Comparison of ENCODE assay signal across 20 cellular contexts in the genomic region with DNA sequence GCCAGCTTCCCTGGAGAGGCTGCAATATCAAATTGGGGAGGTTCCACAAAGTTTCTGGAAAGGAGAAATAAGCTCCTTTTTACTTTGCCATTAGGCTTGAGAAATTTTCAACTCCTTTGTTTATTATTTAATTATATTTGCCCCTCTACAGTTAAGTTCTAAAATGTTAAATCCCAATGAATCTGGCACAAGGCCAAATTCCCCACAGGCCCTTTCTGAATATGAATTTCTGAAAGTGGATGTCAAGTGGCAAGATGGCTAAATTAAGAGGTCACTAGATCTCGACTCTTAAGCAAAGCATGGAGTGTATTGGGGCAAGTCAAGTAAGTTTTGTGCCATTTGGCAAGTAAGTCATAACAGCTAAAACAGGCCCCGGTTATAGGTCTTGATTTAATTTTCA.
DNase-seq lines count a peak whose midpoint lies in the region; ATAC-seq, FAIRE-seq and TF ChIP-seq lines count a peak whose summit lies in the region.
"Had no signal": no experiment of that assay in that cellular context is flagged by ENCODE, and none has a peak within 500 bp of the region (broad histone marks: within the 10 kb centered on the region; RNA-seq: fewer than 3 reads in every experiment).

No MANE protein-coding gene starts in this region.

- no peak overlapping the region for H3K4me3 Mint-ChIP-seq in natural killer cell
- H3K4me3 Mint-ChIP-seq: B cell; CD14-positive monocyte; CD8-positive, alpha-beta T cell; GM23338 had no signal

- TF ChIP-seq EP300 in K562 (IDR thresholded peaks at IDR 0.05; ENCODE audit: low read length), result no peak

- POLR2A ChIA-PET in K562 (lab: Yijun Ruan, JAX), result interaction anchor here (0.6 to 1.7 kb wide), 2 partner anchors 13 to 173 kb away, joined by 3 to 4 read pairs; no protein-coding TSS in a partner anchor

- H3K79me2 ChIP-seq in K562 (ENCODE audit: control insufficient read depth, insufficient read depth, low read length) (0 out of 3 replicates have a peak, but pooled peaks cover 4% of the 10 kb centered on the region), mesendoderm (ENCODE audit: control insufficient read depth, insufficient read depth, low read length) (no peaks in the 10 kb centered on the region)

- no peak overlapping the region for H4K5ac ChIP-seq in mesendoderm (ENCODE audit: low read length)

- no peak overlapping the region for H2AK5ac ChIP-seq in mesendoderm (ENCODE audit: low read length)

- 78% methylated on average over 2 of the region's 2 CpGs for WGBS in K562 (ENCODE audit: insufficient coverage, low coverage, missing lambda C conversion rate)
- WGBS in mesendoderm (ENCODE audit: extremely low coverage, insufficient coverage, low lambda C conversion rate), result no CpG with 5 or more reads among the region's 2 CpGs

- H3K4me2 ChIP-seq in BLaER1 (peak overlapping the region; percentile 74), K562 (ENCODE audit: insufficient read depth, low read length) (no peak overlapping the region), mesendoderm (ENCODE audit: low read length) (no peak overlapping the region)
- H3K4me2 ChIP-seq: GM23338 had no signal

- DNase-seq in NCI-H1105 treated with DMSO at 0.1 percent for 48 hours (lab: John Stamatoyannopoulos, UW) (peak; percentile 1), NCI-H1105 (lab: John Stamatoyannopoulos, UW) (no peak), HL-60 (ENCODE audit: low read depth in 1 of 2, low spot score in 1 of 2) (no peak), K562 (ENCODE audit: extremely low read depth in 1 of 4, low spot score in 3 of 4) (no peak), natural killer cell (no peak), mesendoderm (no peak), AG08396 (ENCODE audit: low spot score) (no peak)
- DNase-seq: 8988T; ACHN; Caco-2; CD8-positive, alpha-beta T cell; H7; KG1 had no signal

- ATAC-seq in K562, result no peak
- no peak for ATAC-seq in natural killer cell
- ATAC-seq: CD8-positive, alpha-beta T cell; GM23338 had no signal

- in situ Hi-C loops in K562 (cut with MboI), result no loop called here

- H3K4me1 Mint-ChIP-seq in natural killer cell, result peaks cover 9 to 10% of the 10 kb centered on the region in 2 donors
- H3K4me1 Mint-ChIP-seq: B cell had no signal

- peaks cover 85% of the 10 kb centered on the region for H3K36me3 ChIP-seq in BLaER1
- peaks cover 65% of the 10 kb centered on the region for H3K36me3 ChIP-seq in K562 (ENCODE audit: control insufficient read depth, insufficient read depth, low read length)
- no peaks in the 10 kb centered on the region for H3K36me3 ChIP-seq in mesendoderm (ENCODE audit: control insufficient read depth, insufficient read depth, low read length)

- H3K27ac Mint-ChIP-seq in natural killer cell, result no peak overlapping the region
- H3K27ac Mint-ChIP-seq: B cell; CD8-positive, alpha-beta T cell; GM23338 had no signal

- no peak overlapping the region for H3K4ac ChIP-seq in mesendoderm (ENCODE audit: low read depth, low read length)

- no peak overlapping the region for H2AFZ ChIP-seq in K562 (ENCODE audit: low read depth, low read length)
- H2AFZ ChIP-seq: GM23338 had no signal

- peaks cover 13% of the 10 kb centered on the region; the same call in 1 of the 2 replicates for H4K20me1 ChIP-seq in BLaER1
- H4K20me1 ChIP-seq in K562 (replicated peaks; ENCODE audit: control insufficient read depth, insufficient read depth, low read length), result no peaks in the 10 kb centered on the region

- no peak overlapping the region for H2BK120ac ChIP-seq in mesendoderm (ENCODE audit: low read depth, low read length)

- H3K9me3 ChIP-seq in BLaER1 (peaks cover 40% of the 10 kb centered on the region), K562 (replicated peaks; ENCODE audit: control insufficient read depth, insufficient read depth, low read depth, low read length) (peaks cover 16% of the 10 kb centered on the region)
- H3K9me3 ChIP-seq: Caco-2 had no signal

- H3K79me1 ChIP-seq in mesendoderm (ENCODE audit: low read length), result no peaks in the 10 kb centered on the region

- H3K4me3 ChIP-seq in BLaER1 (no peak overlapping the region), HL-60 (replicated peaks; ENCODE audit: insufficient read depth, low read length) (no peak overlapping the region), K562 (no peak overlapping the region), mesendoderm (ENCODE audit: low read length) (no peak overlapping the region)
- H3K4me3 ChIP-seq: GM23338 had no signal

- no peak for FAIRE-seq in K562 (lab: Jason Lieb, UNC)
- FAIRE-seq: G401.6, GM12891, HTR-8/SVneo had no signal

- H3K9ac ChIP-seq in BLaER1 (no peak overlapping the region), K562 (ENCODE audit: insufficient read depth in 1 of 2, low read depth in 2 of 2, low read length in 2 of 2) (no peak overlapping the region), mesendoderm (ENCODE audit: low read length) (no peak overlapping the region)

- 0 out of 2 replicates have a peak overlapping the region, but pooled peaks have one; percentile 15 for H3K27ac ChIP-seq in BLaER1
- H3K27ac ChIP-seq in HL-60 (replicated peaks), result peak overlapping the region; percentile 77
- no peak overlapping the region for H3K27ac ChIP-seq in K562 (ENCODE audit: extremely low read depth, low read depth, low read length)
- no peak overlapping the region for H3K27ac ChIP-seq in mesendoderm (ENCODE audit: low read depth, low read length)

- TF ChIP-seq POLR2A in K562 (conservative IDR thresholded peaks at IDR 0.05), result no peak

- no peak for TF ChIP-seq CTCF in HL-60 (IDR thresholded peaks at IDR 0.05; ENCODE audit: insufficient read depth, low read length)
- no peak for TF ChIP-seq CTCF in K562 (IDR thresholded peaks at IDR 0.05 in 2 of 3, conservative IDR thresholded peaks at IDR 0.05 in 1 of 3; ENCODE audit: insufficient read depth in 2 of 3, low read depth in 1 of 3, low read length in 3 of 3)
- no peak for TF ChIP-seq CTCF in natural killer cell (IDR thresholded peaks at IDR 0.05)

- no TSS peak for BruUV-seq in K562 (replicated peaks; lab: Mats Ljungman, UMichigan)

- H3K4me1 ChIP-seq in BLaER1, result peaks cover 23% of the 10 kb centered on the region
- H3K4me1 ChIP-seq in K562 (replicated peaks in 1 of 2; ENCODE audit: control insufficient read depth in 2 of 2, insufficient read depth in 2 of 2, low read length in 2 of 2), result peaks cover 3 to 4% of the 10 kb centered on the region in 2 experiments; a peak in 2 of 5 replicates
- peaks cover 3% of the 10 kb centered on the region for H3K4me1 ChIP-seq in mesendoderm (ENCODE audit: control insufficient read depth, low read depth, low read length)
- H3K4me1 ChIP-seq: Caco-2 had no signal

- no peak overlapping the region for H3K56ac ChIP-seq in mesendoderm (ENCODE audit: low read length)

- H3K23ac ChIP-seq in mesendoderm (ENCODE audit: low read length), result no peak overlapping the region

- H3K18ac ChIP-seq in mesendoderm (ENCODE audit: low read length), result no peak overlapping the region

- no peak overlapping the region for H2BK15ac ChIP-seq in mesendoderm (replicated peaks; ENCODE audit: low read depth)

- no peak for TF ChIP-seq RAD21 in K562 (CRISPR knock-in tag; conservative IDR thresholded peaks at IDR 0.05 in 1 of 2, IDR thresholded peaks at IDR 0.05 in 1 of 2)

- H4K8ac ChIP-seq in mesendoderm (ENCODE audit: low read depth, low read length), result no peak overlapping the region

- no peak overlapping the region for H2BK5ac ChIP-seq in mesendoderm (ENCODE audit: low read length)

- CTCF ChIA-PET in K562 (lab: Yijun Ruan, JAX; ENCODE audit: low intra/inter-chr PET ratio), result no interaction called here

- intact Hi-C loops in K562 (cut with micrococcal nuclease), result no loop called here
- intact Hi-C loops in natural killer cell (cut with micrococcal nuclease), result no loop called here

- H3K27me3 ChIP-seq in BLaER1 (no peaks in the 10 kb centered on the region), HL-60 (ENCODE audit: insufficient read depth, poor library complexity, severe bottlenecking) (no peaks in the 10 kb centered on the region), K562 (ENCODE audit: control insufficient read depth in 2 of 2, insufficient read depth in 2 of 2, low read length in 2 of 2) (no peaks in the 10 kb centered on the region), mesendoderm (ENCODE audit: insufficient read depth, low read length, poor library complexity) (no peaks in the 10 kb centered on the region)

- no peaks in the 10 kb centered on the region for H3K9me1 ChIP-seq in K562 (ENCODE audit: control insufficient read depth, insufficient read depth, low read length)

- peaks cover 12% of the 10 kb centered on the region for H3K36me3 Mint-ChIP-seq in natural killer cell

- H3K27me3 Mint-ChIP-seq in natural killer cell (ENCODE audit: low read depth in 2 of 2), result no peaks in the 10 kb centered on the region
- H3K27me3 Mint-ChIP-seq: B cell had no signal

- H3K9me3 Mint-ChIP-seq in natural killer cell, result peaks cover 2 to 6% of the 10 kb centered on the region in 2 donors

TF ChIP-seq in K562, 482 proteins besides CTCF, POLR2A, EP300 and RAD21 (continues in another document):
- TF ChIP-seq, protein P1, sequence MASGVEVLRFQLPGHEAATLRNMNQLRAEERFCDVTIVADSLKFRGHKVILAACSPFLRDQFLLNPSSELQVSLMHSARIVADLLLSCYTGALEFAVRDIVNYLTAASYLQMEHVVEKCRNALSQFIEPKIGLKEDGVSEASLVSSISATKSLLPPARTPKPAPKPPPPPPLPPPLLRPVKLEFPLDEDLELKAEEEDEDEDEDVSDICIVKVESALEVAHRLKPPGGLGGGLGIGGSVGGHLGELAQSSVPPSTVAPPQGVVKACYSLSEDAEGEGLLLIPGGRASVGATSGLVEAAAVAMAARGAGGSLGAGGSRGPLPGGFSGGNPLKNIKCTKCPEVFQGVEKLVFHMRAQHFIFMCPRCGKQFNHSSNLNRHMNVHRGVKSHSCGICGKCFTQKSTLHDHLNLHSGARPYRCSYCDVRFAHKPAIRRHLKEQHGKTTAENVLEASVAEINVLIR (CRISPR knock-in tag; IDR thresholded peaks at IDR 0.05), result no peak
- TF ChIP-seq, protein P2, sequence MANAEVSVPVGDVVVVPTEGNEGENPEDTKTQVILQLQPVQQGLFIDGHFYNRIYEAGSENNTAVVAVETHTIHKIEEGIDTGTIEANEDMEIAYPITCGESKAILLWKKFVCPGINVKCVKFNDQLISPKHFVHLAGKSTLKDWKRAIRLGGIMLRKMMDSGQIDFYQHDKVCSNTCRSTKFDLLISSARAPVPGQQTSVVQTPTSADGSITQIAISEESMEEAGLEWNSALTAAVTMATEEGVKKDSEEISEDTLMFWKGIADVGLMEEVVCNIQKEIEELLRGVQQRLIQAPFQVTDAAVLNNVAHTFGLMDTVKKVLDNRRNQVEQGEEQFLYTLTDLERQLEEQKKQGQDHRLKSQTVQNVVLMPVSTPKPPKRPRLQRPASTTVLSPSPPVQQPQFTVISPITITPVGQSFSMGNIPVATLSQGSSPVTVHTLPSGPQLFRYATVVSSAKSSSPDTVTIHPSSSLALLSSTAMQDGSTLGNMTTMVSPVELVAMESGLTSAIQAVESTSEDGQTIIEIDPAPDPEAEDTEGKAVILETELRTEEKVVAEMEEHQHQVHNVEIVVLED (CRISPR knock-in tag; IDR thresholded peaks at IDR 0.05), result no peak
- TF ChIP-seq XRCC4 (IDR thresholded peaks at IDR 0.05; ENCODE audit: extremely low read depth, insufficient read depth, insufficient read length) (no peak), BRCA1 (IDR thresholded peaks at IDR 0.05) (no peak), BRCA1 (CRISPR knock-in tag; IDR thresholded peaks at IDR 0.05) (no peak), ZNF184 (CRISPR knock-in tag; IDR thresholded peaks at IDR 0.05) (no peak), NCOA6 (IDR thresholded peaks at IDR 0.05) (no peak), SOX6 (IDR thresholded peaks at IDR 0.05) (no peak)

Comparison
In these comparisons a context has a peak if more than half of its experiments do, and no peak if none do; other contexts are left out.
1. H3K27ac ChIP-seq: peak in BLaER1 (single experiment) and HL-60 (single experiment); none in K562 (single experiment) and mesendoderm (single experiment).